1 cellular context compared by ENCODE assay signal in genomic region chr2:233807215-233807865, GRCh38.
TF ChIP-seq lines count a peak whose summit lies in the region.

No MANE protein-coding gene starts in this region.

TF ChIP-seq in HCT116, 20 proteins besides CTCF, POLR2A, EP300 and RAD21:
- no peak for TF ChIP-seq FOSL1 (IDR thresholded peaks at IDR 0.05; ENCODE audit: low read depth)
- TF ChIP-seq SP1 (IDR thresholded peaks at IDR 0.05; ENCODE audit: low read depth) = no peak
- TF ChIP-seq EZH2phosphoT487 (IDR thresholded peaks at IDR 0.05; ENCODE audit: borderline replicate concordance) = no peak
- no peak for TF ChIP-seq TCF7L2 (IDR thresholded peaks at IDR 0.05; ENCODE audit: borderline replicate concordance, extremely low read depth, insufficient read depth, insufficient read length)
- no peak for TF ChIP-seq YY1 (IDR thresholded peaks at IDR 0.05; ENCODE audit: extremely low read depth, insufficient replicate concordance, low read depth, low read length)
- no peak for TF ChIP-seq SRF (IDR thresholded peaks at IDR 0.05; ENCODE audit: low read depth)
- TF ChIP-seq ELF1 (IDR thresholded peaks at IDR 0.05; ENCODE audit: borderline replicate concordance, low read depth) = no peak
- no peak for TF ChIP-seq EGR1 (IDR thresholded peaks at IDR 0.05; ENCODE audit: low read depth)
- no peak for TF ChIP-seq ZNF274 (IDR thresholded peaks at IDR 0.05; ENCODE audit: low read depth, low read length)
- TF ChIP-seq EZH2 (IDR thresholded peaks at IDR 0.05) = no peak
- no peak for TF ChIP-seq ATF3 (IDR thresholded peaks at IDR 0.05)
- no peak for TF ChIP-seq JUND (IDR thresholded peaks at IDR 0.05)
- TF ChIP-seq CEBPB (IDR thresholded peaks at IDR 0.05; ENCODE audit: low read depth) = no peak
- TF ChIP-seq POLR2AphosphoS5 (IDR thresholded peaks at IDR 0.05; ENCODE audit: low read depth, low read length) = no peak
- TF ChIP-seq MAX (IDR thresholded peaks at IDR 0.05) = no peak
- TF ChIP-seq SIN3A (IDR thresholded peaks at IDR 0.05; ENCODE audit: low read depth) = no peak
- no peak for TF ChIP-seq ZBTB33 (IDR thresholded peaks at IDR 0.05; ENCODE audit: extremely low read depth, insufficient replicate concordance, low read length)
- TF ChIP-seq REST (IDR thresholded peaks at IDR 0.05; ENCODE audit: low read depth) = no peak
- no peak for TF ChIP-seq CBX3 (IDR thresholded peaks at IDR 0.05; ENCODE audit: low read depth)
- TF ChIP-seq ZFX (IDR thresholded peaks at IDR 0.05) = no peak
